2 cellular contexts compared by ENCODE assay signal in the genomic region with DNA sequence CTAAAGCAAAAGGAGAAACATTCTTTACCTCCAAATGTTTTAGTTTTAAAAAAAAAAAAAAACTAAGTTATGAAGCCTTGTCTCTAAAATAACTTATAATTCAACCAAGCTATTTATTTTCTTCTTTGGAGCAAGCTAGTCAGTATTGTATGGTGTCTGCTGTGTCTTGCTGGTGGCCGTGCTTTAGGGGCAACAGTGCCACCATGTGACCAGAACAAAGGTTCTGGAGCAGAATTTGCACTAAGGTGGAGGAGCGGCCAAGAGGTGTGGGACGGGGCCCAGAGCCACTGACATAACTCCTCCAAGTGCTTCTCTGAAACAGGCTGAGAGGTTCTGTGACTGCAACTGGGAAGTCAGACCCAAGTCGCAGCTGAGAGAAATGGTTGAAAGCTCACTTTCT.
TF ChIP-seq lines count a peak whose summit lies in the region.

No MANE protein-coding gene starts in this region.

TF ChIP-seq in SK-N-SH, 30 proteins besides CTCF, POLR2A, EP300 and RAD21:
- TF ChIP-seq, protein P1, sequence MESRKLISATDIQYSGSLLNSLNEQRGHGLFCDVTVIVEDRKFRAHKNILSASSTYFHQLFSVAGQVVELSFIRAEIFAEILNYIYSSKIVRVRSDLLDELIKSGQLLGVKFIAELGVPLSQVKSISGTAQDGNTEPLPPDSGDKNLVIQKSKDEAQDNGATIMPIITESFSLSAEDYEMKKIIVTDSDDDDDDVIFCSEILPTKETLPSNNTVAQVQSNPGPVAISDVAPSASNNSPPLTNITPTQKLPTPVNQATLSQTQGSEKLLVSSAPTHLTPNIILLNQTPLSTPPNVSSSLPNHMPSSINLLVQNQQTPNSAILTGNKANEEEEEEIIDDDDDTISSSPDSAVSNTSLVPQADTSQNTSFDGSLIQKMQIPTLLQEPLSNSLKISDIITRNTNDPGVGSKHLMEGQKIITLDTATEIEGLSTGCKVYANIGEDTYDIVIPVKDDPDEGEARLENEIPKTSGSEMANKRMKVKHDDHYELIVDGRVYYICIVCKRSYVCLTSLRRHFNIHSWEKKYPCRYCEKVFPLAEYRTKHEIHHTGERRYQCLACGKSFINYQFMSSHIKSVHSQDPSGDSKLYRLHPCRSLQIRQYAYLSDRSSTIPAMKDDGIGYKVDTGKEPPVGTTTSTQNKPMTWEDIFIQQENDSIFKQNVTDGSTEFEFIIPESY (IDR thresholded peaks at IDR 0.05; ENCODE audit: borderline replicate concordance, low read depth): no peak
- TF ChIP-seq RFX5 (IDR thresholded peaks at IDR 0.05; ENCODE audit: low read length): no peak
- TF ChIP-seq SMC3 (IDR thresholded peaks at IDR 0.05; ENCODE audit: low read depth, low read length): no peak
- no peak for TF ChIP-seq SIN3A (IDR thresholded peaks at IDR 0.05; ENCODE audit: borderline replicate concordance, low read depth, low read length)
- no peak for TF ChIP-seq CHD2 (IDR thresholded peaks at IDR 0.05; ENCODE audit: low read length, partially characterized antibody)
- no peak for TF ChIP-seq NRF1 (IDR thresholded peaks at IDR 0.05; ENCODE audit: low read depth, low read length)
- TF ChIP-seq TCF12 (IDR thresholded peaks at IDR 0.05): no peak
- TF ChIP-seq POLR2AphosphoS5 (IDR thresholded peaks at IDR 0.05; ENCODE audit: low read depth, low read length): no peak
- no peak for TF ChIP-seq RXRA (IDR thresholded peaks at IDR 0.05; ENCODE audit: borderline replicate concordance, low read depth)
- TF ChIP-seq TEAD4 (IDR thresholded peaks at IDR 0.05; ENCODE audit: borderline replicate concordance, insufficient read depth): no peak
- no peak for TF ChIP-seq MXI1 (IDR thresholded peaks at IDR 0.05; ENCODE audit: low read depth, low read length)
- no peak for TF ChIP-seq RCOR1 (IDR thresholded peaks at IDR 0.05; ENCODE audit: low read length)
- TF ChIP-seq, protein P2, sequence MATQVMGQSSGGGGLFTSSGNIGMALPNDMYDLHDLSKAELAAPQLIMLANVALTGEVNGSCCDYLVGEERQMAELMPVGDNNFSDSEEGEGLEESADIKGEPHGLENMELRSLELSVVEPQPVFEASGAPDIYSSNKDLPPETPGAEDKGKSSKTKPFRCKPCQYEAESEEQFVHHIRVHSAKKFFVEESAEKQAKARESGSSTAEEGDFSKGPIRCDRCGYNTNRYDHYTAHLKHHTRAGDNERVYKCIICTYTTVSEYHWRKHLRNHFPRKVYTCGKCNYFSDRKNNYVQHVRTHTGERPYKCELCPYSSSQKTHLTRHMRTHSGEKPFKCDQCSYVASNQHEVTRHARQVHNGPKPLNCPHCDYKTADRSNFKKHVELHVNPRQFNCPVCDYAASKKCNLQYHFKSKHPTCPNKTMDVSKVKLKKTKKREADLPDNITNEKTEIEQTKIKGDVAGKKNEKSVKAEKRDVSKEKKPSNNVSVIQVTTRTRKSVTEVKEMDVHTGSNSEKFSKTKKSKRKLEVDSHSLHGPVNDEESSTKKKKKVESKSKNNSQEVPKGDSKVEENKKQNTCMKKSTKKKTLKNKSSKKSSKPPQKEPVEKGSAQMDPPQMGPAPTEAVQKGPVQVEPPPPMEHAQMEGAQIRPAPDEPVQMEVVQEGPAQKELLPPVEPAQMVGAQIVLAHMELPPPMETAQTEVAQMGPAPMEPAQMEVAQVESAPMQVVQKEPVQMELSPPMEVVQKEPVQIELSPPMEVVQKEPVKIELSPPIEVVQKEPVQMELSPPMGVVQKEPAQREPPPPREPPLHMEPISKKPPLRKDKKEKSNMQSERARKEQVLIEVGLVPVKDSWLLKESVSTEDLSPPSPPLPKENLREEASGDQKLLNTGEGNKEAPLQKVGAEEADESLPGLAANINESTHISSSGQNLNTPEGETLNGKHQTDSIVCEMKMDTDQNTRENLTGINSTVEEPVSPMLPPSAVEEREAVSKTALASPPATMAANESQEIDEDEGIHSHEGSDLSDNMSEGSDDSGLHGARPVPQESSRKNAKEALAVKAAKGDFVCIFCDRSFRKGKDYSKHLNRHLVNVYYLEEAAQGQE (IDR thresholded peaks at IDR 0.05; ENCODE audit: low read depth, low read length): no peak
- TF ChIP-seq, protein P3, sequence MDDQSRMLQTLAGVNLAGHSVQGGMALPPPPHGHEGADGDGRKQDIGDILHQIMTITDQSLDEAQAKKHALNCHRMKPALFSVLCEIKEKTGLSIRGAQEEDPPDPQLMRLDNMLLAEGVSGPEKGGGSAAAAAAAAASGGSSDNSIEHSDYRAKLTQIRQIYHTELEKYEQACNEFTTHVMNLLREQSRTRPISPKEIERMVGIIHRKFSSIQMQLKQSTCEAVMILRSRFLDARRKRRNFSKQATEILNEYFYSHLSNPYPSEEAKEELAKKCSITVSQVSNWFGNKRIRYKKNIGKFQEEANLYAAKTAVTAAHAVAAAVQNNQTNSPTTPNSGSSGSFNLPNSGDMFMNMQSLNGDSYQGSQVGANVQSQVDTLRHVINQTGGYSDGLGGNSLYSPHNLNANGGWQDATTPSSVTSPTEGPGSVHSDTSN (IDR thresholded peaks at IDR 0.05): no peak
- TF ChIP-seq MEF2A (IDR thresholded peaks at IDR 0.05; ENCODE audit: borderline replicate concordance, low read depth): no peak
- TF ChIP-seq, protein P4, sequence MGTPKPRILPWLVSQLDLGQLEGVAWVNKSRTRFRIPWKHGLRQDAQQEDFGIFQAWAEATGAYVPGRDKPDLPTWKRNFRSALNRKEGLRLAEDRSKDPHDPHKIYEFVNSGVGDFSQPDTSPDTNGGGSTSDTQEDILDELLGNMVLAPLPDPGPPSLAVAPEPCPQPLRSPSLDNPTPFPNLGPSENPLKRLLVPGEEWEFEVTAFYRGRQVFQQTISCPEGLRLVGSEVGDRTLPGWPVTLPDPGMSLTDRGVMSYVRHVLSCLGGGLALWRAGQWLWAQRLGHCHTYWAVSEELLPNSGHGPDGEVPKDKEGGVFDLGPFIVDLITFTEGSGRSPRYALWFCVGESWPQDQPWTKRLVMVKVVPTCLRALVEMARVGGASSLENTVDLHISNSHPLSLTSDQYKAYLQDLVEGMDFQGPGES (IDR thresholded peaks at IDR 0.05; ENCODE audit: low read depth, low read length): no peak
TF ChIP-seq in SK-N-SH: peak in this region for 0.

TF ChIP-seq in SK-N-SH treated with all-trans-retinoic acid at 6 μM for 48 hours, 23 proteins besides CTCF, POLR2A, EP300 and RAD21 (continued from another document):
- TF ChIP-seq, protein P5, sequence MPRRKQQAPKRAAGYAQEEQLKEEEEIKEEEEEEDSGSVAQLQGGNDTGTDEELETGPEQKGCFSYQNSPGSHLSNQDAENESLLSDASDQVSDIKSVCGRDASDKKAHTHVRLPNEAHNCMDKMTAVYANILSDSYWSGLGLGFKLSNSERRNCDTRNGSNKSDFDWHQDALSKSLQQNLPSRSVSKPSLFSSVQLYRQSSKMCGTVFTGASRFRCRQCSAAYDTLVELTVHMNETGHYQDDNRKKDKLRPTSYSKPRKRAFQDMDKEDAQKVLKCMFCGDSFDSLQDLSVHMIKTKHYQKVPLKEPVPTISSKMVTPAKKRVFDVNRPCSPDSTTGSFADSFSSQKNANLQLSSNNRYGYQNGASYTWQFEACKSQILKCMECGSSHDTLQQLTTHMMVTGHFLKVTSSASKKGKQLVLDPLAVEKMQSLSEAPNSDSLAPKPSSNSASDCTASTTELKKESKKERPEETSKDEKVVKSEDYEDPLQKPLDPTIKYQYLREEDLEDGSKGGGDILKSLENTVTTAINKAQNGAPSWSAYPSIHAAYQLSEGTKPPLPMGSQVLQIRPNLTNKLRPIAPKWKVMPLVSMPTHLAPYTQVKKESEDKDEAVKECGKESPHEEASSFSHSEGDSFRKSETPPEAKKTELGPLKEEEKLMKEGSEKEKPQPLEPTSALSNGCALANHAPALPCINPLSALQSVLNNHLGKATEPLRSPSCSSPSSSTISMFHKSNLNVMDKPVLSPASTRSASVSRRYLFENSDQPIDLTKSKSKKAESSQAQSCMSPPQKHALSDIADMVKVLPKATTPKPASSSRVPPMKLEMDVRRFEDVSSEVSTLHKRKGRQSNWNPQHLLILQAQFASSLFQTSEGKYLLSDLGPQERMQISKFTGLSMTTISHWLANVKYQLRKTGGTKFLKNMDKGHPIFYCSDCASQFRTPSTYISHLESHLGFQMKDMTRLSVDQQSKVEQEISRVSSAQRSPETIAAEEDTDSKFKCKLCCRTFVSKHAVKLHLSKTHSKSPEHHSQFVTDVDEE (CRISPR knock-in tag; IDR thresholded peaks at IDR 0.05): no peak
TF ChIP-seq in SK-N-SH treated with all-trans-retinoic acid at 6 μM for 48 hours: peak in this region for 0.
